In the genomic region with DNA sequence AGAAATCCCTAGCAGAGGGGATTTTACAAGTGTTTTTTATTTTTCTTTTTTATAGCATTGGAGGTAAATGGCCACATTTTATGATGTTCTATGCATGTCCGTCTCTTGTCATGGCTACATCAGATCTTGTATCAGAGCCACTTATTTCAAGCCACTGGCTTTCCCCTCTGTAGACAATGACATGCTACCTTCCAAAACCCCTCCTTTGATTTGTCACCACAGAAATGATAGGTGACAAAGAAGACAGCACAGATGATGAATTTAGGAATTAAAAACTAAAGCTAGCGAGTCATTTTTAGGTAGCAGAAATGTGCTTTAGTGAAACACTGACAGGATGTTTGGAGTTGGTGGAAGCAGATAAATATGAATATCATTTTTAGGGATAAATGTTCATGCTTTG, we compare ENCODE assay signal across 25 cellular contexts. TPM values are rescaled to one million over a fixed set of nuclear protein-coding genes. Genes with fewer than 3 reads are reported as not detected.
DNase-seq lines count a peak whose midpoint lies in the region; ATAC-seq and TF ChIP-seq lines count a peak whose summit lies in the region.
"Had no signal": no experiment of that assay in that cellular context is flagged by ENCODE, and none has a peak within 500 bp of the region (broad histone marks: within the 10 kb centered on the region; RNA-seq: fewer than 3 reads in every experiment).

No MANE protein-coding gene starts in this region.

- H3K36me3 ChIP-seq in SK-N-SH (replicated peaks in 1 of 2; ENCODE audit: control insufficient read depth in 1 of 2, insufficient read depth in 2 of 2, low read length in 1 of 2), result peaks cover 3 to 4% of the 10 kb centered on the region in 2 experiments
- peaks cover 0 to 4% (median 0%) of the 10 kb centered on the region in 11 experiments; a peak in 5 of 22 replicates for H3K36me3 ChIP-seq in BLaER1 treated with 17β-estradiol and CSF1 and Interleukin-3, amounts not matched to agents 10 nM and 100 nM
- H3K36me3 ChIP-seq in neural progenitor cell, result no peaks in the 10 kb centered on the region
- H3K36me3 ChIP-seq: esophagus squamous epithelium, stomach, tibial artery had no signal

- no peak for TF ChIP-seq RAD21 in SK-N-SH (IDR thresholded peaks at IDR 0.05; ENCODE audit: low read length)

- POLR2A ChIA-PET in SK-N-SH (lab: Yijun Ruan, JAX), result no interaction called here

- H3F3A ChIP-seq in SK-N-SH (replicated peaks; ENCODE audit: insufficient read depth) (peaks cover 66% of the 10 kb centered on the region), neural progenitor cell (ENCODE audit: low read depth) (no peaks in the 10 kb centered on the region)

- H3K9ac ChIP-seq in SK-N-SH (no peak overlapping the region), neural progenitor cell (no peak overlapping the region)
- H3K9ac ChIP-seq in BLaER1 treated with 17β-estradiol and CSF1 and Interleukin-3, amounts not matched to agents 10 nM and 100 nM, result no peak overlapping the region

- H3K9me3 Mint-ChIP-seq in natural killer cell (no peaks in the 10 kb centered on the region), neural progenitor cell (no peaks in the 10 kb centered on the region)
- H3K9me3 Mint-ChIP-seq: activated naive CD4-positive, alpha-beta T cell treated with anti-CD3 and anti-CD28 coated beads, Interleukin-2, amount 10 ng/mL, durations not matched to agents 7 days and 5 days; activated T-cell treated with anti-CD3 and anti-CD28 coated beads, Interleukin-2, amount 50 U/mL, for 24 hours had no signal

- H3K9me3 ChIP-seq in SK-N-SH, result no peaks in the 10 kb centered on the region
- peaks cover 0 to 8% (median 1%) of the 10 kb centered on the region in 11 experiments; a peak in 16 of 22 replicates for H3K9me3 ChIP-seq in BLaER1 treated with 17β-estradiol and CSF1 and Interleukin-3, amounts not matched to agents 10 nM and 100 nM (replicated peaks in 1 of 11)
- H3K9me3 ChIP-seq in T-helper 17 cell (ENCODE audit: control insufficient read depth, low read length, poor library complexity, severe bottlenecking), result no peaks in the 10 kb centered on the region
- no peaks in the 10 kb centered on the region for H3K9me3 ChIP-seq in neural progenitor cell (ENCODE audit: low read depth)
- H3K9me3 ChIP-seq: esophagus squamous epithelium, stomach, tibial artery had no signal

- H3K27ac Mint-ChIP-seq in T-helper 17 cell, result peak overlapping the region; percentile 66
- H3K27ac Mint-ChIP-seq in natural killer cell, result peak overlapping the region; percentile 37 to 81
- no peak overlapping the region for H3K27ac Mint-ChIP-seq in neural progenitor cell
- H3K27ac Mint-ChIP-seq: activated naive CD4-positive, alpha-beta T cell treated with anti-CD3 and anti-CD28 coated beads, Interleukin-2, amount 10 ng/mL, durations not matched to agents 7 days and 5 days had no signal

- CTCF ChIA-PET in SK-N-SH (lab: Yijun Ruan, JAX), result interaction anchor here (0.7 to 1.1 kb wide), 2 partner anchors 19 to 237 kb away, joined by 3 read pairs; no protein-coding TSS in a partner anchor

- H3K4me1 Mint-ChIP-seq in T-helper 17 cell, result peaks cover 52% of the 10 kb centered on the region
- H3K4me1 Mint-ChIP-seq in natural killer cell, result peaks cover 78 to 86% of the 10 kb centered on the region in 2 donors
- peaks cover 2% of the 10 kb centered on the region for H3K4me1 Mint-ChIP-seq in neural progenitor cell

- no peaks in the 10 kb centered on the region for H3K9me2 ChIP-seq in SK-N-SH

- H3K27me3 ChIP-seq in SK-N-SH (ENCODE audit: insufficient read depth) (no peaks in the 10 kb centered on the region), neural progenitor cell (no peaks in the 10 kb centered on the region)
- H3K27me3 ChIP-seq in BLaER1 treated with 17β-estradiol and CSF1 and Interleukin-3, amounts not matched to agents 10 nM and 100 nM, result no peaks in the 10 kb centered on the region
- H3K27me3 ChIP-seq: esophagus squamous epithelium, hepatocyte, stomach, tibial artery had no signal

- TF ChIP-seq EP300 in SK-N-SH (IDR thresholded peaks at IDR 0.05; ENCODE audit: borderline replicate concordance in 1 of 2, low read depth in 1 of 2, low read length in 1 of 2), result no peak

- peak overlapping the region; percentile 70 to 76; a peak in 3 of 4 replicates for H3K27ac ChIP-seq in SK-N-SH (ENCODE audit: low read depth in 2 of 2, low read length in 1 of 2)
- H3K27ac ChIP-seq in BLaER1 treated with 17β-estradiol and CSF1 and Interleukin-3, amounts not matched to agents 10 nM and 100 nM, result peak overlapping the region in 5 of 11 experiments; percentile 40 to 64 (median 59); a peak in 6 of 22 replicates
- H3K27ac ChIP-seq in neural progenitor cell, result no peak overlapping the region
- H3K27ac ChIP-seq: hepatocyte, tibial artery had no signal

- H3K4me1 ChIP-seq in SK-N-SH (ENCODE audit: control insufficient read depth in 1 of 2, insufficient read depth in 2 of 2, low read depth in 1 of 2, low read length in 1 of 2) (peaks cover 5 to 83% of the 10 kb centered on the region in 2 experiments; a peak in 3 of 4 replicates), neural progenitor cell (peaks cover 4% of the 10 kb centered on the region)
- H3K4me1 ChIP-seq in BLaER1 treated with 17β-estradiol and CSF1 and Interleukin-3, amounts not matched to agents 10 nM and 100 nM, result peaks cover 66 to 86% (median 76%) of the 10 kb centered on the region in 10 experiments

- intact Hi-C loops in natural killer cell (cut with micrococcal nuclease), result loop anchor here (5.0 kb wide), 3 partner anchors 59 to 139 kb away; partner anchors contain the start of gene TMX4

- H3K4me2 ChIP-seq in SK-N-SH (peak overlapping the region; percentile 66; the same call in 1 of the 2 replicates), neural progenitor cell (no peak overlapping the region)
- H3K4me2 ChIP-seq in BLaER1 treated with 17β-estradiol and CSF1 and Interleukin-3, amounts not matched to agents 10 nM and 100 nM, result peak overlapping the region in 10 of 11 experiments; percentile 29 to 81 (median 69); a peak in 17 of 22 replicates
- H3K4me2 ChIP-seq: hepatocyte had no signal

- no peak overlapping the region for H3K4me3 Mint-ChIP-seq in T-helper 17 cell
- H3K4me3 Mint-ChIP-seq in natural killer cell, result peak overlapping the region; percentile 65
- no peak overlapping the region for H3K4me3 Mint-ChIP-seq in neural progenitor cell
- H3K4me3 Mint-ChIP-seq: activated naive CD4-positive, alpha-beta T cell treated with anti-CD3 and anti-CD28 coated beads, Interleukin-2, amount 10 ng/mL, durations not matched to agents 7 days and 5 days; activated T-cell treated with anti-CD3 and anti-CD28 coated beads, Interleukin-2, amount 50 U/mL, for 24 hours had no signal

- ATAC-seq in SK-N-SH treated with all-trans-retinoic acid at 6 μM for 48 hours (no peak), T-helper 17 cell (no peak), natural killer cell (peak in 1 of 3 donors; percentile 8)
- ATAC-seq: Panc1 had no signal

- H3K79me2 ChIP-seq in SK-N-SH (ENCODE audit: insufficient read depth) (peaks cover 57% of the 10 kb centered on the region), neural progenitor cell (ENCODE audit: low read depth) (no peaks in the 10 kb centered on the region)
- H3K79me2 ChIP-seq: hepatocyte had no signal

- H3K4me3 ChIP-seq in SK-N-SH (ENCODE audit: low read depth in 2 of 2, low read length in 1 of 2) (no peak overlapping the region), neural progenitor cell (no peak overlapping the region)
- H3K4me3 ChIP-seq in BLaER1 treated with 17β-estradiol and CSF1 and Interleukin-3, amounts not matched to agents 10 nM and 100 nM, result no peak overlapping the region
- H3K4me3 ChIP-seq: esophagus squamous epithelium, hepatocyte, stomach, tibial artery had no signal

- WGBS in SK-N-SH (ENCODE audit: low lambda C conversion rate), result 83% methylated on average over 2 of the region's 2 CpGs

- TF ChIP-seq CTCF in SK-N-SH (IDR thresholded peaks at IDR 0.05), result no peak
- no peak for TF ChIP-seq CTCF in natural killer cell (IDR thresholded peaks at IDR 0.05)
- no peak for TF ChIP-seq CTCF in neural progenitor cell (IDR thresholded peaks at IDR 0.05)

- H4K20me1 ChIP-seq in SK-N-SH (ENCODE audit: insufficient read depth), result no peaks in the 10 kb centered on the region
- no peaks in the 10 kb centered on the region for H4K20me1 ChIP-seq in BLaER1 treated with 17β-estradiol and CSF1 and Interleukin-3, amounts not matched to agents 10 nM and 100 nM
- H4K20me1 ChIP-seq in neural progenitor cell (ENCODE audit: low read depth), result no peaks in the 10 kb centered on the region

- H3K27me3 Mint-ChIP-seq in T-helper 17 cell (no peaks in the 10 kb centered on the region), natural killer cell (ENCODE audit: low read depth in 2 of 2) (no peaks in the 10 kb centered on the region), neural progenitor cell (ENCODE audit: insufficient read depth, low read depth) (no peaks in the 10 kb centered on the region)
- H3K27me3 Mint-ChIP-seq: activated naive CD4-positive, alpha-beta T cell treated with anti-CD3 and anti-CD28 coated beads, Interleukin-2, amount 10 ng/mL, durations not matched to agents 7 days and 5 days; activated T-cell treated with anti-CD3 and anti-CD28 coated beads, Interleukin-2, amount 50 U/mL, for 24 hours had no signal

- DNase-seq in SK-N-SH (no peak), T-helper 17 cell (no peak), natural killer cell (no peak), neural progenitor cell (ENCODE audit: low spot score) (no peak), cerebellar nuclear complex (lab: John Stamatoyannopoulos, UW) (no peak), NCI-H69 (lab: John Stamatoyannopoulos, UW) (no peak)
- DNase-seq: 8988T; activated naive CD4-positive, alpha-beta T cell treated with anti-CD3 and anti-CD28 coated beads, Interleukin-2, amount 10 ng/mL, durations not matched to agents 7 days and 5 days; activated T-cell treated with anti-CD3 and anti-CD28 coated beads, Interleukin-2, amount 50 U/mL, for 24 hours; cortex of kidney; esophagus squamous epithelium; KG1; left cardiac atrium; NCI-H1417 treated with DMSO at 0.1 percent for 48 hours; NCI-H2081; NCI-H2227 treated with DMSO at 0.1 percent for 48 hours; NCI-H526 treated with DMSO at 0.1 percent for 48 hours; nucleus accumbens; SIG-M5; stomach; tibial artery had no signal

- H3K36me3 Mint-ChIP-seq in T-helper 17 cell (ENCODE audit: low read depth), result no peaks in the 10 kb centered on the region
- H3K36me3 Mint-ChIP-seq in natural killer cell, result no peaks in the 10 kb centered on the region
- H3K36me3 Mint-ChIP-seq in neural progenitor cell, result peaks cover 2% of the 10 kb centered on the region
- H3K36me3 Mint-ChIP-seq: activated naive CD4-positive, alpha-beta T cell treated with anti-CD3 and anti-CD28 coated beads, Interleukin-2, amount 10 ng/mL, durations not matched to agents 7 days and 5 days had no signal

- H2AFZ ChIP-seq in SK-N-SH (ENCODE audit: low read depth), result no peak overlapping the region
- no peak overlapping the region for H2AFZ ChIP-seq in neural progenitor cell (replicated peaks)
- H2AFZ ChIP-seq: hepatocyte had no signal

TF ChIP-seq in SK-N-SH, 30 proteins besides CTCF, POLR2A, EP300 and RAD21 (continues in another document):
- TF ChIP-seq EZH2phosphoT487 (IDR thresholded peaks at IDR 0.05; ENCODE audit: borderline replicate concordance, low read depth), result no peak

RNA-seq across cellular contexts. Expression of gene PLCB1, which starts 20.8 kb away (rescaled TPM):
- polyA plus RNA-seq in SK-N-SH (2012; rRNA removed), result 10.5 and 13.0 TPM in 2 replicates
- 14.4 and 19.7 TPM in 2 replicates for polyA plus RNA-seq in SK-N-SH (2012; cell fraction: cytosol; rRNA removed)
- polyA plus RNA-seq in SK-N-SH (2012; cell fraction: nucleus; rRNA removed), result 8.6 and 13.2 TPM in 2 replicates
- total RNA-seq in T-helper 17 cell (10 to 100 TPM; 19.1 to 23.1 TPM), natural killer cell (10 to 100 TPM; 48.7 to 66.2 (median 57.7) TPM), neural progenitor cell (ENCODE audit: low replicate concordance) (24.7 and 30.2 TPM in 2 replicates)
